8 cellular contexts compared by ENCODE assay signal in genomic region chr11:9002920-9003572, GRCh38. TPM values are rescaled to one million over a fixed set of nuclear protein-coding genes. Genes with fewer than 3 reads are reported as not detected.
DNase-seq lines count a peak whose midpoint lies in the region; ATAC-seq, FAIRE-seq and TF ChIP-seq lines count a peak whose summit lies in the region.

No MANE protein-coding gene starts in this region.

- no peak for ATAC-seq in naive thymus-derived CD8-positive, alpha-beta T cell
- no peak for ATAC-seq in GM19035 (IDR thresholded peaks at IDR 0.05; ENCODE audit: unreplicated experiment)

- no peak for FAIRE-seq in bronchial epithelial cell (lab: Jason Lieb, UNC)

- peaks cover 0 to 1% (median 0%) of the 10 kb centered on the region in 8 donors for H3K9me3 Mint-ChIP-seq in CD4-positive, alpha-beta memory T cell
- H3K9me3 Mint-ChIP-seq in naive thymus-derived CD8-positive, alpha-beta T cell = no peaks in the 10 kb centered on the region

- no peak overlapping the region for H3K27ac ChIP-seq in CD4-positive, alpha-beta memory T cell (ENCODE audit: low read depth, low read length)
- no peak overlapping the region for H3K27ac ChIP-seq in RWPE1

- POLR2A ChIA-PET in CD4-positive, alpha-beta memory T cell (lab: Charles Lee; ENCODE audit: partially characterized antibody) = interaction anchor here (0.6 to 2.9 kb wide), 4 partner anchors 13 to 458 kb away, joined by 3 to 14 read pairs (median 3); partner anchors contain the start of genes TMEM9B and ZNF143
- POLR2A ChIA-PET in naive thymus-derived CD8-positive, alpha-beta T cell (lab: Charles Lee) = interaction anchor here (1.2 to 1.5 kb wide), 3 partner anchors 38 to 458 kb away, joined by 3 to 4 read pairs (median 3); partner anchors contain the start of gene ZNF143
- POLR2A ChIA-PET in RWPE1 (lab: Yijun Ruan, JAX; ENCODE audit: low non-redundant PET) = no interaction called here

- CTCF ChIA-PET in CD4-positive, alpha-beta memory T cell (lab: Charles Lee; ENCODE audit: partially characterized antibody) = interaction anchor here (1.0 to 1.9 kb wide), 6 partner anchors 11 to 134 kb away, joined by 3 to 7 read pairs (median 4); no protein-coding TSS in a partner anchor
- CTCF ChIA-PET in RWPE1 (lab: Yijun Ruan, JAX) = interaction anchor here (0.8 to 0.9 kb wide), 2 partner anchors 13 to 503 kb away, joined by 4 read pairs; no protein-coding TSS in a partner anchor

- no peaks in the 10 kb centered on the region for H3K36me3 Mint-ChIP-seq in CD4-positive, alpha-beta memory T cell
- peaks cover 0 to 9% (median 0%) of the 10 kb centered on the region in 3 donors for H3K36me3 Mint-ChIP-seq in naive thymus-derived CD8-positive, alpha-beta T cell

- H3K4me3 Mint-ChIP-seq in CD4-positive, alpha-beta memory T cell = peak overlapping the region; percentile 79 to 91 (median 86)
- H3K4me3 Mint-ChIP-seq in naive thymus-derived CD8-positive, alpha-beta T cell = peak overlapping the region; percentile 76 to 87 (median 86)

- peaks cover 14 to 25% of the 10 kb centered on the region in 2 donors for H3K27me3 Mint-ChIP-seq in CD4-positive, alpha-beta memory T cell
- peaks cover 19 to 41% (median 30%) of the 10 kb centered on the region in 5 donors for H3K27me3 Mint-ChIP-seq in naive thymus-derived CD8-positive, alpha-beta T cell

- no peak for DNase-seq in CD4-positive, alpha-beta memory T cell
- no peak for DNase-seq in Jurkat, Clone E6-1 (ENCODE audit: low read depth, low spot score)
- no peak for DNase-seq in bronchial epithelial cell (ENCODE audit: low read depth)
- peak in 3 of 10 donors; percentile 4 to 15 (median 13) for DNase-seq in naive thymus-derived CD8-positive, alpha-beta T cell
- DNase-seq in RWPE1 (ENCODE audit: low spot score) = no peak
- DNase-seq in LoVo (ENCODE audit: low spot score) = no peak
- DNase-seq in H4 (ENCODE audit: low spot score) = no peak

- H3K36me3 ChIP-seq in CD4-positive, alpha-beta memory T cell (ENCODE audit: insufficient read depth, low read length) = no peaks in the 10 kb centered on the region
- H3K36me3 ChIP-seq in bronchial epithelial cell (ENCODE audit: control insufficient read depth, insufficient read depth, low read length) = no peaks in the 10 kb centered on the region

- intact Hi-C loops in CD4-positive, alpha-beta memory T cell (cut with micrococcal nuclease) = loop anchor here (5.0 kb wide), 2 partner anchors 91 to 309 kb away; partner anchors contain the start of genes AKIP1 and TMEM41B

- peak overlapping the region; percentile 30 to 41 for H3K4me3 ChIP-seq in CD4-positive, alpha-beta memory T cell (ENCODE audit: low read length in 2 of 2)
- H3K4me3 ChIP-seq in Jurkat, Clone E6-1 (ENCODE audit: low read length) = peak overlapping the region; percentile 46
- peak overlapping the region; percentile 43 for H3K4me3 ChIP-seq in bronchial epithelial cell (ENCODE audit: low read depth, low read length)

- peaks cover 19% of the 10 kb centered on the region for H3K27me3 ChIP-seq in CD4-positive, alpha-beta memory T cell (ENCODE audit: insufficient read depth, low read length)
- peaks cover 28% of the 10 kb centered on the region for H3K27me3 ChIP-seq in bronchial epithelial cell (ENCODE audit: control insufficient read depth, insufficient read depth, low read length)

- peaks cover 12 to 28% (median 18%) of the 10 kb centered on the region in 4 donors for H3K4me1 Mint-ChIP-seq in CD4-positive, alpha-beta memory T cell
- H3K4me1 Mint-ChIP-seq in naive thymus-derived CD8-positive, alpha-beta T cell = peaks cover 12 to 27% (median 18%) of the 10 kb centered on the region in 4 donors

- TF ChIP-seq CTCF in bronchial epithelial cell (IDR thresholded peaks at IDR 0.05; ENCODE audit: insufficient read depth, low read length, severe bottlenecking) (no peak), RWPE1 (conservative IDR thresholded peaks at IDR 0.05; ENCODE audit: low read depth) (no peak)

- H3K9me3 ChIP-seq in CD4-positive, alpha-beta memory T cell (ENCODE audit: control insufficient read depth in 1 of 2, low read length in 2 of 2) = no peaks in the 10 kb centered on the region

- peak overlapping the region; percentile 54 to 87 (median 79) for H3K27ac Mint-ChIP-seq in CD4-positive, alpha-beta memory T cell
- H3K27ac Mint-ChIP-seq in naive thymus-derived CD8-positive, alpha-beta T cell = peak overlapping the region in 8 of 10 donors; percentile 37 to 86 (median 61)

- H3K4me1 ChIP-seq in CD4-positive, alpha-beta memory T cell (ENCODE audit: insufficient read depth, low read length) = peaks cover 16% of the 10 kb centered on the region

RNA-seq across cellular contexts. Expression of gene NRIP3, which starts 0.8 kb away (rescaled TPM):
- total RNA-seq in CD4-positive, alpha-beta memory T cell = 1 to 10 TPM; 1.5 to 1.7 TPM
- under 1 TPM; 0.63 to 0.99 TPM for polyA plus RNA-seq in CD4-positive, alpha-beta memory T cell
- polyA plus RNA-seq in Jurkat, Clone E6-1 (2012; ENCODE audit: insufficient read depth, insufficient read length) = 6.6 TPM
- total RNA-seq in bronchial epithelial cell = 1.6 and 2.2 TPM in 2 replicates
- under 1 TPM; 0.34 to 0.96 TPM for total RNA-seq in naive thymus-derived CD8-positive, alpha-beta T cell
- under 1 TPM in 1 of 3 donors, not detected in 2; 0.53 TPM for polyA plus RNA-seq in naive thymus-derived CD8-positive, alpha-beta T cell
- 26.9 and 28.7 TPM in 2 replicates for total RNA-seq in H4 (2014; rRNA removed; shearing (Covaris generic))

RNA-seq across cellular contexts. Expression of gene TMEM9B, which starts 38.8 kb away (rescaled TPM):
- 10 to 100 TPM; 36.8 to 38.9 TPM for total RNA-seq in CD4-positive, alpha-beta memory T cell
- 100 to 1,000 TPM in 1 of 2 donors, 10 to 100 TPM in 1; 97.6 to 164 TPM for polyA plus RNA-seq in CD4-positive, alpha-beta memory T cell
- 18.5 TPM for polyA plus RNA-seq in Jurkat, Clone E6-1 (2012; ENCODE audit: insufficient read depth, insufficient read length)
- total RNA-seq in bronchial epithelial cell = 53.8 and 56.3 TPM in 2 replicates
- 10 to 100 TPM; 31.6 to 32.7 TPM for total RNA-seq in naive thymus-derived CD8-positive, alpha-beta T cell
- polyA plus RNA-seq in naive thymus-derived CD8-positive, alpha-beta T cell = 100 to 1,000 TPM in 1 of 3 donors, 10 to 100 TPM in 2; 80.3 to 103 (median 90.6) TPM
- 49.6 and 53.1 TPM in 2 replicates for total RNA-seq in H4 (2014; rRNA removed; shearing (Covaris generic))
